Comparison of ENCODE assay signal across 17 cellular contexts in the genomic region with DNA sequence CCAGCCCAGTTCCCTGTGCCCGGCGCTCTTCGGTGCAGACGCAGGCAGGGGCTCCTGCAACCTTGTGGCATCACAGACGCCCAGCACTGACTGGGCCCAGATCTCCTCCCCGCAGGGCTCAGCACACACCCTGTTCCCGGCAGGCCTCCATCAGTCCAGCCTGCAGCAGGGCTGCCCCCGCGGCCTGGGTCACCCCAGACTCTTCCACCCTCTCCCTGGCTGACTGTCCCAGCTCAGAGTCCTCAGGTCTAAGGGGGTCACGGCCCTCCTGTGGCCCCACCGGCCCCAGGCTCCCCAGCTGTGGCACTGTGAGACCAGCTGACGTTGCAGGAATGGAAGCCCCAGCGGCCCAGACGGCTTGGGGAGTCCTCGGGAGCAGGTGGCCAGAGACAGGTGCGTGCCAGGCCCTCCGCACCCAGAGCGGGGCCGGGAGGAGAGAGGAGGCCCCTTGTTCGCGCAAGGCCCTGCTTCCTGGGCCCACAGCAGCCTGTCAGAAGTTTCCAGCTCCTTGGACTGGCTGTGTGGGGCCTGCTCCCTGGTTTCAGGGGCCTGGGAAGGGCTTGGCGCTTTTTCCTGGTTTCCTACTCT. TPM values are rescaled to one million over a fixed set of nuclear protein-coding genes. Genes with fewer than 3 reads are reported as not detected.
DNase-seq lines count a peak whose midpoint lies in the region; ATAC-seq, FAIRE-seq and TF ChIP-seq lines count a peak whose summit lies in the region.
"Had no signal": no experiment of that assay in that cellular context is flagged by ENCODE, and none has a peak within 500 bp of the region (broad histone marks: within the 10 kb centered on the region; RNA-seq: fewer than 3 reads in every experiment).

No MANE protein-coding gene starts in this region.

- POLR2A ChIA-PET in HepG2 (lab: Yijun Ruan, JAX), result interaction anchor here (1.7 to 3.3 kb wide), 4 partner anchors 51 to 114 kb away, joined by 5 to 13 read pairs (median 8); no protein-coding TSS in a partner anchor
- POLR2A ChIA-PET in PC-3 (lab: Charles Lee; ENCODE audit: unreplicated experiment), result no interaction called here
- POLR2A ChIA-PET in WTC11 (lab: Charles Lee), result no interaction called here

- H3K4me3 Mint-ChIP-seq in WTC11 (no peak overlapping the region), HFFc6 (no peak overlapping the region)
- H3K4me3 Mint-ChIP-seq: CD4-positive, alpha-beta T cell had no signal

- H3K27me3 ChIP-seq in HepG2 (ENCODE audit: control insufficient read depth in 1 of 2, insufficient read depth in 2 of 2, low read length in 2 of 2), result no peaks in the 10 kb centered on the region; a peak in 2 of 5 replicates
- no peaks in the 10 kb centered on the region for H3K27me3 ChIP-seq in right lobe of liver
- no peaks in the 10 kb centered on the region for H3K27me3 ChIP-seq in PC-3 (ENCODE audit: low read length)

- H3K9me3 Mint-ChIP-seq in WTC11 (peaks cover 3% of the 10 kb centered on the region; the same call in 1 of the 2 replicates), HFFc6 (peaks cover 6% of the 10 kb centered on the region)
- H3K9me3 Mint-ChIP-seq: CD4-positive, alpha-beta T cell; IgD-negative memory B cell had no signal

- no peak for TF ChIP-seq RAD21 in HepG2 (CRISPR knock-in tag; IDR thresholded peaks at IDR 0.05)

- no peaks in the 10 kb centered on the region for H3F3A ChIP-seq in PC-3 (ENCODE audit: low read length, unreplicated experiment)

- ATAC-seq in HepG2, result 0 out of 3 replicates have a peak, but pooled peaks have one; percentile 0
- no peak for ATAC-seq in right lobe of liver
- ATAC-seq in PC-3, result no peak
- ATAC-seq in WTC11, result no peak

- CTCF ChIA-PET in HepG2 (lab: Yijun Ruan, JAX; ENCODE audit: low intra/inter-chr PET ratio, low total read pairs) (no interaction called here), PC-3 (lab: Charles Lee) (no interaction called here), WTC11 (lab: Charles Lee) (interaction anchor here (0.8 to 2.3 kb wide), 4 partner anchors 11 to 115 kb away, joined by 3 to 9 read pairs (median 5); a partner anchor contains a TSS)

- intact Hi-C loops in HepG2 (cut with micrococcal nuclease; ENCODE audit: unreplicated experiment) (loop anchor here (10.0 kb wide), 2 partner anchors 61 to 231 kb away; a partner anchor contains a TSS), right lobe of liver (cut with DNase I) (no loop called here), PC-3 (cut with micrococcal nuclease) (loop anchor here (5.0 kb wide), 1 partner anchor 56 kb away; no protein-coding TSS in a partner anchor)

- no peaks in the 10 kb centered on the region for H3K36me3 ChIP-seq in HepG2 (replicated peaks in 1 of 2; ENCODE audit: control insufficient read depth in 1 of 2, insufficient read depth in 2 of 2, low read length in 2 of 2)
- H3K36me3 ChIP-seq in right lobe of liver, result no peaks in the 10 kb centered on the region
- H3K36me3 ChIP-seq in PC-3 (ENCODE audit: low read depth, low read length), result no peaks in the 10 kb centered on the region

- H3K27me3 Mint-ChIP-seq in WTC11 (ENCODE audit: low read depth), result no peaks in the 10 kb centered on the region
- H3K27me3 Mint-ChIP-seq in HFFc6 (ENCODE audit: insufficient read depth), result peaks cover 6% of the 10 kb centered on the region
- H3K27me3 Mint-ChIP-seq: CD4-positive, alpha-beta T cell had no signal

- no peaks in the 10 kb centered on the region for H3K9me2 ChIP-seq in PC-3 (replicated peaks; ENCODE audit: low read length)

- H3K27ac ChIP-seq in HepG2 (ENCODE audit: extremely low read length, insufficient read depth, low read length) (no peak overlapping the region), right lobe of liver (no peak overlapping the region), PC-3 (ENCODE audit: low read length) (peak overlapping the region; percentile 91)

- 7% methylated on average over 8 of the region's 22 CpGs for WGBS in HepG2 (ENCODE audit: low lambda C conversion rate)
- WGBS in right lobe of liver (ENCODE audit: insufficient coverage, low coverage, low lambda C conversion rate, missing lambda C conversion rate), result 80% methylated on average over 1 of the region's 22 CpGs

- no peak for TF ChIP-seq EP300 in HepG2 (IDR thresholded peaks at IDR 0.05; ENCODE audit: low read depth in 2 of 2, low read length in 2 of 2)
- TF ChIP-seq EP300 in HepG2 (CRISPR knock-in tag; IDR thresholded peaks at IDR 0.05; ENCODE audit: borderline replicate concordance), result no peak

- H3K36me3 Mint-ChIP-seq in WTC11, result peaks cover 5% of the 10 kb centered on the region
- H3K36me3 Mint-ChIP-seq in HFFc6 (ENCODE audit: low read depth), result peaks cover 15% of the 10 kb centered on the region
- H3K36me3 Mint-ChIP-seq: IgD-negative memory B cell had no signal

- no peak for TF ChIP-seq POLR2A in HepG2 (IDR thresholded peaks at IDR 0.05; ENCODE audit: insufficient read depth in 1 of 2, low read depth in 2 of 2, low read length in 2 of 2)
- no peak for TF ChIP-seq POLR2A in right lobe of liver (IDR thresholded peaks at IDR 0.05)

- peaks cover 3% of the 10 kb centered on the region for H3K4me1 Mint-ChIP-seq in WTC11
- H3K4me1 Mint-ChIP-seq in HFFc6 (ENCODE audit: low read depth), result peaks cover 16% of the 10 kb centered on the region

- in situ Hi-C loops in HepG2 (cut with HindIII; ENCODE audit: extremely low pct_ligation_motif_present, low pct_unique_long_range_greater_than_20kb), result no loop called here

- peak overlapping the region; percentile 61; the same call in 1 of the 2 replicates for H3K9ac ChIP-seq in HepG2 (ENCODE audit: insufficient read depth, low read depth, low read length)
- H3K9ac ChIP-seq in PC-3 (ENCODE audit: low read length), result 0 out of 2 replicates have a peak overlapping the region, but pooled peaks have one; percentile 71

- H3K4me1 ChIP-seq in HepG2 (ENCODE audit: insufficient read depth, low read length) (peaks cover 84% of the 10 kb centered on the region), right lobe of liver (peaks cover 0 to 34% (median 0%) of the 10 kb centered on the region in 4 donors), PC-3 (ENCODE audit: insufficient read depth, low read length) (peaks cover 62% of the 10 kb centered on the region)

- peaks cover 6% of the 10 kb centered on the region for H3K79me2 ChIP-seq in HepG2 (ENCODE audit: insufficient read depth, low read length)
- H3K79me2 ChIP-seq in PC-3 (ENCODE audit: low read length), result peaks cover 39% of the 10 kb centered on the region

- peak overlapping the region; percentile 87 for H3K4me2 ChIP-seq in HepG2 (ENCODE audit: low read depth, low read length)
- H3K4me2 ChIP-seq in PC-3 (ENCODE audit: low read length), result peak overlapping the region; percentile 76; the same call in 1 of the 2 replicates

- BruUV-seq in HepG2 (replicated peaks; lab: Mats Ljungman, UMichigan) (no TSS peak), PC-3 (replicated peaks; lab: Mats Ljungman, UMichigan) (no TSS peak)

- TF ChIP-seq CTCF in HepG2 (CRISPR knock-in tag; IDR thresholded peaks at IDR 0.05) (no peak), right lobe of liver (IDR thresholded peaks at IDR 0.05) (no peak), PC-3 (conservative IDR thresholded peaks at IDR 0.05; ENCODE audit: low read depth, low read length) (no peak), WTC11 (IDR thresholded peaks at IDR 0.05) (no peak), HFFc6 (IDR thresholded peaks at IDR 0.05) (no peak)

- no peak overlapping the region for H2AFZ ChIP-seq in HepG2 (ENCODE audit: low read length)
- no peak overlapping the region for H2AFZ ChIP-seq in PC-3 (ENCODE audit: low read length)

- H3K27ac Mint-ChIP-seq in WTC11 (no peak overlapping the region), HFFc6 (no peak overlapping the region)
- H3K27ac Mint-ChIP-seq: CD4-positive, alpha-beta T cell; IgD-negative memory B cell had no signal

- peak overlapping the region in 2 of 3 experiments; percentile 23 to 80; a peak in 2 of 6 replicates for H3K4me3 ChIP-seq in HepG2 (replicated peaks in 1 of 3; ENCODE audit: insufficient read depth in 1 of 3, low read depth in 2 of 3, low read length in 3 of 3)
- no peak overlapping the region for H3K4me3 ChIP-seq in right lobe of liver
- H3K4me3 ChIP-seq in PC-3 (ENCODE audit: low read length), result no peak overlapping the region

- H4K20me1 ChIP-seq in HepG2 (ENCODE audit: insufficient read depth, low read length) (no peaks in the 10 kb centered on the region), PC-3 (ENCODE audit: low read length) (no peaks in the 10 kb centered on the region)

- no peak for FAIRE-seq in HepG2 (lab: Jason Lieb, UNC)
- no peak for FAIRE-seq in HTR-8/SVneo (lab: Jason Lieb, UNC)

- no peak for DNase-seq in HepG2 (ENCODE audit: low spot score)
- no peak for DNase-seq in right lobe of liver
- no peak for DNase-seq in PC-3
- DNase-seq in WTC11 (ENCODE audit: low spot score), result no peak
- no peak for DNase-seq in HFFc6
- DNase-seq in NCI-H2029 (lab: John Stamatoyannopoulos, UW), result no peak
- DNase-seq in HTR-8/SVneo (ENCODE audit: insufficient read length, low spot score), result no peak
- DNase-seq: Calu3; CD4-positive, alpha-beta T cell; DMS79 treated with DMSO at 0.1 percent for 48 hours; NCI-H1105 treated with DMSO at 0.1 percent for 48 hours; NCI-H187; NCI-H2171 treated with DMSO at 0.1 percent for 48 hours; NCI-H446 treated with DMSO at 0.1 percent for 48 hours had no signal

- H3K9me3 ChIP-seq in HepG2 (ENCODE audit: low read length), result no peaks in the 10 kb centered on the region
- no peaks in the 10 kb centered on the region for H3K9me3 ChIP-seq in right lobe of liver
- H3K9me3 ChIP-seq in PC-3 (ENCODE audit: low read length), result no peaks in the 10 kb centered on the region

RNA-seq across cellular contexts. Expression of a gene that starts 4.2 kb away (rescaled TPM):
- total RNA-seq in HepG2 (2016; rRNA removed; fragmentation: Illumina TruSeq; extraction: Trizol) (9.2 and 14.2 TPM in 2 replicates), right lobe of liver (10 to 100 TPM in 2 of 6 experiments, 1 to 10 TPM in 4; 6.3 to 14.3 (median 7.8) TPM), PC-3 (2014; rRNA removed) (74.0 and 92.2 TPM in 2 replicates), WTC11 (2021) (18.8 to 21.4 TPM (median 20.0 TPM) in 3 replicates)
- 6.4 and 7.6 TPM in 2 replicates for total RNA-seq in HepG2 (2016; cell fraction: cytosol; rRNA removed; fragmentation: Illumina TruSeq; extraction: Trizol; ENCODE audit: low read depth)
- 8.3 and 13.0 TPM in 2 replicates for total RNA-seq in HepG2 (2016; cell fraction: insoluble cytoplasmic fraction; rRNA removed; fragmentation: Illumina TruSeq; extraction: Trizol)
- 13.3 and 15.5 TPM in 2 replicates for total RNA-seq in HepG2 (2016; cell fraction: membrane; rRNA removed; fragmentation: Illumina TruSeq; extraction: Trizol)
- total RNA-seq in HepG2 (2016; cell fraction: nucleus; rRNA removed; fragmentation: Illumina TruSeq; extraction: Trizol), result 9.0 and 10.2 TPM in 2 replicates
- 3.9 and 5.8 TPM in 2 replicates for polyA plus RNA-seq in HepG2 (2011; rRNA removed)
- polyA plus RNA-seq in HepG2 (2011; cell fraction: cytosol; rRNA removed), result 6.9 and 8.0 TPM in 2 replicates
- 5.4 and 5.5 TPM in 2 replicates for polyA plus RNA-seq in HepG2 (2011; cell fraction: nucleus; rRNA removed)
- 8.3 and 10.4 TPM in 2 replicates for polyA plus RNA-seq in HepG2 (2012)
- polyA plus RNA-seq in HepG2 (2016; cell fraction: cytosol; fragmentation: Illumina TruSeq; extraction: Trizol; ENCODE audit: low read depth), result 7.6 and 8.3 TPM in 2 replicates
- polyA plus RNA-seq in HepG2 (2016; cell fraction: insoluble cytoplasmic fraction; fragmentation: Illumina TruSeq; extraction: Trizol; ENCODE audit: low read depth), result 9.7 and 10.2 TPM in 2 replicates
- 12.7 and 13.5 TPM in 2 replicates for polyA plus RNA-seq in HepG2 (2016; cell fraction: membrane; fragmentation: Illumina TruSeq; extraction: Trizol; ENCODE audit: low read depth)
- polyA plus RNA-seq in HepG2 (2016; cell fraction: nucleus; fragmentation: Illumina TruSeq; extraction: Trizol; ENCODE audit: insufficient read depth, low read depth), result 13.7 and 17.1 TPM in 2 replicates
- 7.2 and 12.5 TPM in 2 replicates for polyA minus RNA-seq in HepG2 (2011; rRNA and poly(A)+ RNA removed; ENCODE audit: low replicate concordance)
- polyA minus RNA-seq in HepG2 (2011; cell fraction: cytosol; rRNA and poly(A)+ RNA removed), result 3.8 and 5.0 TPM in 2 replicates
- 7.8 and 8.1 TPM in 2 replicates for polyA minus RNA-seq in HepG2 (2011; cell fraction: nucleus; rRNA and poly(A)+ RNA removed)
- 10 to 100 TPM; 24.5 to 35.7 (median 25.8) TPM for total RNA-seq in HFFc6 (2021; fragmentation: NEBNext Ultra II Directional; extraction: Animal tissue kit (Norgen Biotek cat#: 25700))

RNA-seq across cellular contexts. Expression of a gene that starts 4.5 kb away (rescaled TPM):
- 45.3 and 107 TPM in 2 replicates for total RNA-seq in HepG2 (2016; rRNA removed; fragmentation: Illumina TruSeq; extraction: Trizol)
- 39.1 and 57.0 TPM in 2 replicates for total RNA-seq in HepG2 (2016; cell fraction: cytosol; rRNA removed; fragmentation: Illumina TruSeq; extraction: Trizol; ENCODE audit: low read depth)
- 40.3 and 115 TPM in 2 replicates for total RNA-seq in HepG2 (2016; cell fraction: insoluble cytoplasmic fraction; rRNA removed; fragmentation: Illumina TruSeq; extraction: Trizol)
- 58.4 and 92.5 TPM in 2 replicates for total RNA-seq in HepG2 (2016; cell fraction: membrane; rRNA removed; fragmentation: Illumina TruSeq; extraction: Trizol)
- total RNA-seq in HepG2 (2016; cell fraction: nucleus; rRNA removed; fragmentation: Illumina TruSeq; extraction: Trizol), result 75.1 and 80.9 TPM in 2 replicates
- 80.8 and 99.6 TPM in 2 replicates for polyA plus RNA-seq in HepG2 (2011; rRNA removed)
- polyA plus RNA-seq in HepG2 (2011; cell fraction: cytosol; rRNA removed), result 96.4 and 116 TPM in 2 replicates
- polyA plus RNA-seq in HepG2 (2011; cell fraction: nucleus; rRNA removed), result 152 and 158 TPM in 2 replicates
- 87.3 and 109 TPM in 2 replicates for polyA plus RNA-seq in HepG2 (2012)
- polyA plus RNA-seq in HepG2 (2016; cell fraction: cytosol; fragmentation: Illumina TruSeq; extraction: Trizol; ENCODE audit: low read depth), result 40.0 and 62.7 TPM in 2 replicates
- 61.8 and 64.5 TPM in 2 replicates for polyA plus RNA-seq in HepG2 (2016; cell fraction: insoluble cytoplasmic fraction; fragmentation: Illumina TruSeq; extraction: Trizol; ENCODE audit: low read depth)
- 59.1 and 86.8 TPM in 2 replicates for polyA plus RNA-seq in HepG2 (2016; cell fraction: membrane; fragmentation: Illumina TruSeq; extraction: Trizol; ENCODE audit: low read depth)
- polyA plus RNA-seq in HepG2 (2016; cell fraction: nucleus; fragmentation: Illumina TruSeq; extraction: Trizol; ENCODE audit: insufficient read depth, low read depth), result 181 and 198 TPM in 2 replicates
- 30.8 and 94.7 TPM in 2 replicates for polyA minus RNA-seq in HepG2 (2011; rRNA and poly(A)+ RNA removed; ENCODE audit: low replicate concordance)
- 43.9 and 48.3 TPM in 2 replicates for polyA minus RNA-seq in HepG2 (2011; cell fraction: cytosol; rRNA and poly(A)+ RNA removed)
- 48.9 and 53.8 TPM in 2 replicates for polyA minus RNA-seq in HepG2 (2011; cell fraction: nucleus; rRNA and poly(A)+ RNA removed)
- total RNA-seq in right lobe of liver, result 100 to 1,000 TPM; 112 to 148 (median 142) TPM
- total RNA-seq in PC-3 (2014; rRNA removed), result 254 and 317 TPM in 2 replicates
- total RNA-seq in WTC11 (2021), result 92.3 to 105 TPM (median 101 TPM) in 3 replicates
- total RNA-seq in HFFc6 (2021; fragmentation: NEBNext Ultra II Directional; extraction: Animal tissue kit (Norgen Biotek cat#: 25700)), result 100 to 1,000 TPM; 182 to 231 (median 196) TPM

RNA-seq across cellular contexts. Expression of a gene that starts 10.3 kb away (rescaled TPM):
- total RNA-seq in HepG2 (2016; rRNA removed; fragmentation: Illumina TruSeq; extraction: Trizol), result 0.29 and 0.64 TPM in 2 replicates
- 0.88 and 0.91 TPM in 2 replicates for total RNA-seq in HepG2 (2016; cell fraction: cytosol; rRNA removed; fragmentation: Illumina TruSeq; extraction: Trizol; ENCODE audit: low read depth)
- total RNA-seq in HepG2 (2016; cell fraction: insoluble cytoplasmic fraction; rRNA removed; fragmentation: Illumina TruSeq; extraction: Trizol), result 1.0 TPM in 1 of 2 replicates, not detected in the other
- 0.28 and 0.80 TPM in 2 replicates for total RNA-seq in HepG2 (2016; cell fraction: membrane; rRNA removed; fragmentation: Illumina TruSeq; extraction: Trizol)
- 0.87 TPM in 1 of 2 replicates, not detected in the other for total RNA-seq in HepG2 (2016; cell fraction: nucleus; rRNA removed; fragmentation: Illumina TruSeq; extraction: Trizol)
- polyA plus RNA-seq in HepG2 (2011; rRNA removed), result 0.18 and 0.29 TPM in 2 replicates
- 0.11 and 0.21 TPM in 2 replicates for polyA plus RNA-seq in HepG2 (2011; cell fraction: cytosol; rRNA removed)
- 4.1 and 5.2 TPM in 2 replicates for polyA plus RNA-seq in HepG2 (2011; cell fraction: nucleus; rRNA removed)
- 1.6 and 2.0 TPM in 2 replicates for polyA plus RNA-seq in HepG2 (2012)
- polyA plus RNA-seq in HepG2 (2016; cell fraction: cytosol; fragmentation: Illumina TruSeq; extraction: Trizol; ENCODE audit: low read depth), result 0.28 and 0.32 TPM in 2 replicates
- polyA plus RNA-seq in HepG2 (2016; cell fraction: insoluble cytoplasmic fraction; fragmentation: Illumina TruSeq; extraction: Trizol; ENCODE audit: low read depth), result not detected in 2 replicates
- polyA plus RNA-seq in HepG2 (2016; cell fraction: membrane; fragmentation: Illumina TruSeq; extraction: Trizol; ENCODE audit: low read depth), result not detected in 2 replicates
- polyA plus RNA-seq in HepG2 (2016; cell fraction: nucleus; fragmentation: Illumina TruSeq; extraction: Trizol; ENCODE audit: insufficient read depth, low read depth), result 2.7 and 4.3 TPM in 2 replicates
- 0.36 and 0.40 TPM in 2 replicates for polyA minus RNA-seq in HepG2 (2011; rRNA and poly(A)+ RNA removed; ENCODE audit: low replicate concordance)
- not detected in 2 replicates for polyA minus RNA-seq in HepG2 (2011; cell fraction: cytosol; rRNA and poly(A)+ RNA removed)
- not detected in 2 replicates for polyA minus RNA-seq in HepG2 (2011; cell fraction: nucleus; rRNA and poly(A)+ RNA removed)
- 1 to 10 TPM in 4 of 6 experiments, under 1 TPM in 1, not detected in 1; 0.40 to 4.0 (median 1.1) TPM for total RNA-seq in right lobe of liver
- total RNA-seq in PC-3 (2014; rRNA removed), result 2.8 and 3.9 TPM in 2 replicates
- 8.5 to 10.3 TPM (median 8.5 TPM) in 3 replicates for total RNA-seq in WTC11 (2021)
- 1 to 10 TPM in 3 of 6 experiments, under 1 TPM in 3; 0.31 to 1.7 (median 1.1) TPM for total RNA-seq in HFFc6 (2021; fragmentation: NEBNext Ultra II Directional; extraction: Animal tissue kit (Norgen Biotek cat#: 25700))
- total RNA-seq: RPMI7951 had no signal

RNA-seq across cellular contexts. Expression of a gene that starts 22.3 kb away (rescaled TPM):
- total RNA-seq in HepG2 (2016; rRNA removed; fragmentation: Illumina TruSeq; extraction: Trizol), result not detected in 2 replicates
- not detected in 2 replicates for total RNA-seq in HepG2 (2016; cell fraction: cytosol; rRNA removed; fragmentation: Illumina TruSeq; extraction: Trizol; ENCODE audit: low read depth)
- not detected in 2 replicates for total RNA-seq in HepG2 (2016; cell fraction: insoluble cytoplasmic fraction; rRNA removed; fragmentation: Illumina TruSeq; extraction: Trizol)
- total RNA-seq in HepG2 (2016; cell fraction: membrane; rRNA removed; fragmentation: Illumina TruSeq; extraction: Trizol), result not detected in 2 replicates
- not detected in 2 replicates for total RNA-seq in HepG2 (2016; cell fraction: nucleus; rRNA removed; fragmentation: Illumina TruSeq; extraction: Trizol)
- polyA plus RNA-seq in HepG2 (2011; rRNA removed), result 0.21 TPM in 1 of 2 replicates, not detected in the other
- polyA plus RNA-seq in HepG2 (2011; cell fraction: cytosol; rRNA removed), result 0.03 TPM in 1 of 2 replicates, not detected in the other
- polyA plus RNA-seq in HepG2 (2011; cell fraction: nucleus; rRNA removed), result 0.18 and 0.28 TPM in 2 replicates
- polyA plus RNA-seq in HepG2 (2012), result not detected in 2 replicates
- not detected in 2 replicates for polyA plus RNA-seq in HepG2 (2016; cell fraction: cytosol; fragmentation: Illumina TruSeq; extraction: Trizol; ENCODE audit: low read depth)
- not detected in 2 replicates for polyA plus RNA-seq in HepG2 (2016; cell fraction: insoluble cytoplasmic fraction; fragmentation: Illumina TruSeq; extraction: Trizol; ENCODE audit: low read depth)
- not detected in 2 replicates for polyA plus RNA-seq in HepG2 (2016; cell fraction: membrane; fragmentation: Illumina TruSeq; extraction: Trizol; ENCODE audit: low read depth)
- polyA plus RNA-seq in HepG2 (2016; cell fraction: nucleus; fragmentation: Illumina TruSeq; extraction: Trizol; ENCODE audit: insufficient read depth, low read depth), result not detected in 2 replicates
- polyA minus RNA-seq in HepG2 (2011; rRNA and poly(A)+ RNA removed; ENCODE audit: low replicate concordance), result not detected in 2 replicates
- polyA minus RNA-seq in HepG2 (2011; cell fraction: cytosol; rRNA and poly(A)+ RNA removed), result not detected in 2 replicates
- polyA minus RNA-seq in HepG2 (2011; cell fraction: nucleus; rRNA and poly(A)+ RNA removed), result not detected in 2 replicates
- total RNA-seq in right lobe of liver, result under 1 TPM in 4 of 6 experiments, not detected in 2; 0.20 to 0.99 (median 0.28) TPM
- 0.11 and 0.17 TPM in 2 replicates for total RNA-seq in PC-3 (2014; rRNA removed)
- 0.18 to 0.33 TPM in 2 of 3 replicates, not detected in the other for total RNA-seq in WTC11 (2021)
- under 1 TPM in 1 of 6 experiments, not detected in 5; 0.17 TPM for total RNA-seq in HFFc6 (2021; fragmentation: NEBNext Ultra II Directional; extraction: Animal tissue kit (Norgen Biotek cat#: 25700))
- total RNA-seq: Calu3, G401, RPMI7951 had no signal
- polyA plus RNA-seq: IgD-negative memory B cell had no signal

RNA-seq across cellular contexts. Expression of a gene that starts 29.9 kb away (rescaled TPM):
- total RNA-seq in HepG2 (2016; rRNA removed; fragmentation: Illumina TruSeq; extraction: Trizol) (not detected in 2 replicates), right lobe of liver (under 1 TPM in 2 of 6 experiments, not detected in 4; 0.24 to 0.27 TPM), PC-3 (2014; rRNA removed) (87.2 and 120 TPM in 2 replicates), WTC11 (2021) (0.83 to 1.2 TPM (median 1.1 TPM) in 3 replicates)
- total RNA-seq in HepG2 (2016; cell fraction: cytosol; rRNA removed; fragmentation: Illumina TruSeq; extraction: Trizol; ENCODE audit: low read depth), result not detected in 2 replicates
- not detected in 2 replicates for total RNA-seq in HepG2 (2016; cell fraction: insoluble cytoplasmic fraction; rRNA removed; fragmentation: Illumina TruSeq; extraction: Trizol)
- total RNA-seq in HepG2 (2016; cell fraction: membrane; rRNA removed; fragmentation: Illumina TruSeq; extraction: Trizol), result not detected in 2 replicates
- not detected in 2 replicates for total RNA-seq in HepG2 (2016; cell fraction: nucleus; rRNA removed; fragmentation: Illumina TruSeq; extraction: Trizol)
- polyA plus RNA-seq in HepG2 (2011; rRNA removed), result not detected in 2 replicates
- polyA plus RNA-seq in HepG2 (2011; cell fraction: cytosol; rRNA removed), result not detected in 2 replicates
- 0.19 TPM in 1 of 2 replicates, not detected in the other for polyA plus RNA-seq in HepG2 (2011; cell fraction: nucleus; rRNA removed)
- not detected in 2 replicates for polyA plus RNA-seq in HepG2 (2012)
- not detected in 2 replicates for polyA plus RNA-seq in HepG2 (2016; cell fraction: cytosol; fragmentation: Illumina TruSeq; extraction: Trizol; ENCODE audit: low read depth)
- not detected in 2 replicates for polyA plus RNA-seq in HepG2 (2016; cell fraction: insoluble cytoplasmic fraction; fragmentation: Illumina TruSeq; extraction: Trizol; ENCODE audit: low read depth)
- polyA plus RNA-seq in HepG2 (2016; cell fraction: membrane; fragmentation: Illumina TruSeq; extraction: Trizol; ENCODE audit: low read depth), result not detected in 2 replicates
- not detected in 2 replicates for polyA plus RNA-seq in HepG2 (2016; cell fraction: nucleus; fragmentation: Illumina TruSeq; extraction: Trizol; ENCODE audit: insufficient read depth, low read depth)
- not detected in 2 replicates for polyA minus RNA-seq in HepG2 (2011; rRNA and poly(A)+ RNA removed; ENCODE audit: low replicate concordance)
- not detected in 2 replicates for polyA minus RNA-seq in HepG2 (2011; cell fraction: cytosol; rRNA and poly(A)+ RNA removed)
- polyA minus RNA-seq in HepG2 (2011; cell fraction: nucleus; rRNA and poly(A)+ RNA removed), result not detected in 2 replicates
- not detected for total RNA-seq in HFFc6 (2021; fragmentation: NEBNext Ultra II Directional; extraction: Animal tissue kit (Norgen Biotek cat#: 25700))
- total RNA-seq: Calu3, G401, RPMI7951 had no signal

Comparison
In these comparisons a context has a peak if more than half of its experiments do, and no peak if none do; other contexts are left out.
1. H3K4me3 ChIP-seq: peak in HepG2 (2 of 3); none in right lobe of liver (0 of 3) and PC-3 (single experiment).
2. intact Hi-C loops: an anchor here in HepG2 (10.0 kb wide) and PC-3 (5.0 kb wide); none called in right lobe of liver.